In the genomic region with DNA sequence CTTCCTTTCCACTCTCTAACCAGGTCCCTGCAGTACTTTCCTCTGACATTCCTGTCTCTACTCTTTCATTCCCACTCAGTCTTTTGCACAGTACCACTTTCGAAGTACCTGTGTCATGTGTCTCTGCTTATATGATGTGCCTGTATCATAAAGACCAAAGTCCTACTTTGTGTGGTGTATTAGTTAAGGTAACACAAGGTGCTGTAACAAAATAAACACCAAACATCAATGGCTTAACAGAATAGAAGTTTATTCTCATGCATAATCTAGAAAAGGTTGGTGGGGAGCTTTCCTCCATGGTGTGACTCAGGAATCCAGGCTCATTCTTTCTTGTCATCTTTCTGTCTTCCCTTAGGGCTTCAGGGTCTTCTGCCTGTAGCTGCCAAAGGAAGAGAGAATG, we compare ENCODE assay signal across 32 cellular contexts. TPM values are rescaled to one million over a fixed set of nuclear protein-coding genes. Genes with fewer than 3 reads are reported as not detected.
DNase-seq lines count a peak whose midpoint lies in the region; ATAC-seq and TF ChIP-seq lines count a peak whose summit lies in the region.
"Had no signal": no experiment of that assay in that cellular context is flagged by ENCODE, and none has a peak within 500 bp of the region (broad histone marks: within the 10 kb centered on the region; RNA-seq: fewer than 3 reads in every experiment).

No MANE protein-coding gene starts in this region.

- H3K36me3 ChIP-seq in PC-3 (ENCODE audit: low read depth, low read length): peaks cover 53% of the 10 kb centered on the region
- H3K36me3 ChIP-seq in smooth muscle cell (ENCODE audit: low read depth): peaks cover 16% of the 10 kb centered on the region

- peaks cover 79% of the 10 kb centered on the region for H3K36me3 Mint-ChIP-seq in CD4-positive, alpha-beta T cell (ENCODE audit: low read depth)
- peaks cover 55% of the 10 kb centered on the region for H3K36me3 Mint-ChIP-seq in endothelial cell (ENCODE audit: low read depth, unreplicated experiment)

- H3K9me2 ChIP-seq in PC-3 (replicated peaks; ENCODE audit: low read length): no peaks in the 10 kb centered on the region

- no peaks in the 10 kb centered on the region for H3K27me3 ChIP-seq in CD4-positive, alpha-beta T cell (ENCODE audit: control insufficient read depth, insufficient read depth, low read length)
- no peaks in the 10 kb centered on the region for H3K27me3 ChIP-seq in PC-3 (ENCODE audit: low read length)
- peaks cover 7% of the 10 kb centered on the region for H3K27me3 ChIP-seq in smooth muscle cell (ENCODE audit: low read depth)
- H3K27me3 ChIP-seq: transverse colon had no signal

- WGBS in smooth muscle cell (ENCODE audit: low lambda C conversion rate): 97% methylated on average over 1 of the region's 1 CpG

- no TSS peak for BruUV-seq in PC-3 (replicated peaks; lab: Mats Ljungman, UMichigan)

- no peaks in the 10 kb centered on the region for H3K9me3 Mint-ChIP-seq in CD4-positive, alpha-beta T cell
- peaks cover 2% of the 10 kb centered on the region for H3K9me3 Mint-ChIP-seq in endothelial cell (ENCODE audit: unreplicated experiment)
- H3K9me3 Mint-ChIP-seq: activated CD4-positive, alpha-beta memory T cell treated with anti-CD3 and anti-CD28 coated beads, Interleukin-2, amount 10 ng/mL, durations not matched to agents 7 days and 5 days; activated naive CD8-positive, alpha-beta T cell treated with anti-CD3 and anti-CD28 coated beads, Interleukin-2, amount 10 ng/mL, durations not matched to agents 7 days and 5 days; central memory CD8-positive, alpha-beta T cell; T-helper 1 cell treated with Interleukin-12 subunit alpha and Interleukin-12 subunit beta and Interleukin-4 antibody, amounts not matched to agents 30 μg/mL and 1 μg/mL, for 36 hours had no signal

- peak overlapping the region; percentile 5; the same call in 1 of the 2 replicates for H3K4me3 ChIP-seq in PC-3 (ENCODE audit: low read length)
- H3K4me3 ChIP-seq in smooth muscle cell: no peak overlapping the region
- H3K4me3 ChIP-seq: SK-N-MC, stomach, transverse colon had no signal

- H3K9ac ChIP-seq in PC-3 (ENCODE audit: low read length) (no peak overlapping the region), smooth muscle cell (ENCODE audit: low read depth) (no peak overlapping the region)

- peaks cover 5% of the 10 kb centered on the region; the same call in 1 of the 2 replicates for H4K20me1 ChIP-seq in PC-3 (ENCODE audit: low read length)
- H4K20me1 ChIP-seq in smooth muscle cell (ENCODE audit: low read depth): peaks cover 65% of the 10 kb centered on the region

- H2AFZ ChIP-seq in PC-3 (ENCODE audit: low read length) (no peak overlapping the region), smooth muscle cell (ENCODE audit: low read depth) (no peak overlapping the region)

- no peak for DNase-seq in CD4-positive, alpha-beta T cell
- DNase-seq in PC-3: no peak
- DNase-seq in endothelial cell (ENCODE audit: low spot score): no peak
- DNase-seq in smooth muscle cell (lab: John Stamatoyannopoulos, UW; ENCODE audit: unreplicated experiment): no peak
- DNase-seq in DMS79 treated with DMSO at 0.1 percent for 48 hours (lab: John Stamatoyannopoulos, UW): no peak
- DNase-seq: activated CD4-positive, alpha-beta memory T cell treated with anti-CD3 and anti-CD28 coated beads, Interleukin-2, amount 10 ng/mL, durations not matched to agents 7 days and 5 days; activated CD4-positive, CD25-positive, alpha-beta regulatory T cell treated with anti-CD3 and anti-CD28 coated beads, Interleukin-2, amount 50 U/mL, for 72 hours; activated effector memory CD4-positive, alpha-beta T cell treated with Interleukin-2 at 50 U/mL for 16 hours; activated naive CD8-positive, alpha-beta T cell treated with anti-CD3 and anti-CD28 coated beads, Interleukin-2, amount 10 ng/mL, durations not matched to agents 7 days and 5 days; H9; mesendoderm; NCI-H1436; NCI-H345; NCI-H774; occipital lobe; stimulated activated CD8-positive, alpha-beta memory T cell treated with anti-CD3 and anti-CD28 coated beads, Interleukin-4, amount 100 ng/mL, for 48 hours; transverse colon had no signal

- H3K4me1 ChIP-seq in PC-3 (ENCODE audit: insufficient read depth, low read length) (peaks cover 47% of the 10 kb centered on the region), smooth muscle cell (ENCODE audit: low read depth) (peaks cover 11% of the 10 kb centered on the region)

- H3F3A ChIP-seq in PC-3 (ENCODE audit: low read length, unreplicated experiment) (no peaks in the 10 kb centered on the region), smooth muscle cell (ENCODE audit: low read depth) (no peaks in the 10 kb centered on the region)

- intact Hi-C loops in CD4-positive, alpha-beta T cell (cut with DNase I, micrococcal nuclease): loop anchor here in 1 of 2 experiments (5.0 kb wide), 1 partner anchor 838 kb away; a partner anchor contains a TSS
- intact Hi-C loops in PC-3 (cut with micrococcal nuclease): no loop called here

- H3K27ac ChIP-seq in CD4-positive, alpha-beta T cell (ENCODE audit: low read depth, low read length): no peak overlapping the region
- H3K27ac ChIP-seq in PC-3 (ENCODE audit: low read length) (peak overlapping the region; percentile 35), smooth muscle cell (ENCODE audit: low read depth) (peak overlapping the region; percentile 61)
- H3K27ac ChIP-seq: RWPE1, SK-N-MC, stomach, transverse colon had no signal

- H3K27ac Mint-ChIP-seq in CD4-positive, alpha-beta T cell: no peak overlapping the region
- H3K27ac Mint-ChIP-seq in endothelial cell (ENCODE audit: unreplicated experiment): no peak overlapping the region
- H3K27ac Mint-ChIP-seq: activated CD4-positive, alpha-beta memory T cell treated with anti-CD3 and anti-CD28 coated beads, Interleukin-2, amount 10 ng/mL, durations not matched to agents 7 days and 5 days; activated naive CD8-positive, alpha-beta T cell treated with anti-CD3 and anti-CD28 coated beads, Interleukin-2, amount 10 ng/mL, durations not matched to agents 7 days and 5 days; H9; T-helper 1 cell treated with Interleukin-12 subunit alpha and Interleukin-12 subunit beta and Interleukin-4 antibody, amounts not matched to agents 30 μg/mL and 1 μg/mL, for 36 hours had no signal

- POLR2A ChIA-PET in CD4-positive, alpha-beta T cell (lab: Charles Lee): no interaction called here
- POLR2A ChIA-PET in PC-3 (lab: Charles Lee; ENCODE audit: unreplicated experiment): no interaction called here

- TF ChIP-seq CTCF in CD4-positive, alpha-beta T cell (IDR thresholded peaks at IDR 0.05): no peak
- no peak for TF ChIP-seq CTCF in PC-3 (conservative IDR thresholded peaks at IDR 0.05; ENCODE audit: low read depth, low read length)
- TF ChIP-seq CTCF in endothelial cell (IDR thresholded peaks at IDR 0.05; ENCODE audit: unreplicated experiment): no peak
- no peak for TF ChIP-seq CTCF in smooth muscle cell (IDR thresholded peaks at IDR 0.05; ENCODE audit: borderline replicate concordance, insufficient read depth, poor library complexity, severe bottlenecking)

- CTCF ChIA-PET in CD4-positive, alpha-beta T cell (lab: Charles Lee): no interaction called here
- CTCF ChIA-PET in PC-3 (lab: Charles Lee): no interaction called here

- H3K4me2 ChIP-seq in PC-3 (ENCODE audit: low read length): peak overlapping the region; percentile 72
- H3K4me2 ChIP-seq in smooth muscle cell: no peak overlapping the region

- peaks cover 74% of the 10 kb centered on the region for H3K79me2 ChIP-seq in PC-3 (ENCODE audit: low read length)
- peaks cover 42% of the 10 kb centered on the region for H3K79me2 ChIP-seq in smooth muscle cell (ENCODE audit: low read depth)

- H3K27me3 Mint-ChIP-seq in CD4-positive, alpha-beta T cell: no peaks in the 10 kb centered on the region
- peaks cover 5% of the 10 kb centered on the region for H3K27me3 Mint-ChIP-seq in endothelial cell (ENCODE audit: unreplicated experiment)
- H3K27me3 Mint-ChIP-seq: activated CD4-positive, alpha-beta memory T cell treated with anti-CD3 and anti-CD28 coated beads, Interleukin-2, amount 10 ng/mL, durations not matched to agents 7 days and 5 days; central memory CD8-positive, alpha-beta T cell had no signal

- no peaks in the 10 kb centered on the region for H3K9me3 ChIP-seq in CD4-positive, alpha-beta T cell (ENCODE audit: control insufficient read depth, low read length)
- H3K9me3 ChIP-seq in PC-3 (ENCODE audit: low read length) (no peaks in the 10 kb centered on the region), smooth muscle cell (replicated peaks; ENCODE audit: low read depth) (no peaks in the 10 kb centered on the region)
- H3K9me3 ChIP-seq: stomach, transverse colon had no signal

- no peak for ATAC-seq in CD4-positive, alpha-beta T cell (ENCODE audit: poor library complexity)
- ATAC-seq in PC-3: no peak
- ATAC-seq in HG03457 (IDR thresholded peaks at IDR 0.05; ENCODE audit: unreplicated experiment): no peak
- ATAC-seq in GM19452 (IDR thresholded peaks at IDR 0.05; ENCODE audit: unreplicated experiment): no peak
- ATAC-seq: left lobe of liver had no signal

- peak overlapping the region; percentile 7 for H3K4me3 Mint-ChIP-seq in CD4-positive, alpha-beta T cell
- peak overlapping the region; percentile 27 for H3K4me3 Mint-ChIP-seq in endothelial cell (ENCODE audit: unreplicated experiment)
- H3K4me3 Mint-ChIP-seq: activated CD4-positive, alpha-beta memory T cell treated with anti-CD3 and anti-CD28 coated beads, Interleukin-2, amount 10 ng/mL, durations not matched to agents 7 days and 5 days; activated naive CD8-positive, alpha-beta T cell treated with anti-CD3 and anti-CD28 coated beads, Interleukin-2, amount 10 ng/mL, durations not matched to agents 7 days and 5 days; CD14-positive monocyte; central memory CD8-positive, alpha-beta T cell; H9; T-helper 1 cell treated with Interleukin-12 subunit alpha and Interleukin-12 subunit beta and Interleukin-4 antibody, amounts not matched to agents 30 μg/mL and 1 μg/mL, for 36 hours had no signal

- peaks cover 71% of the 10 kb centered on the region for H3K4me1 Mint-ChIP-seq in CD4-positive, alpha-beta T cell (ENCODE audit: low read depth)
- peaks cover 16% of the 10 kb centered on the region for H3K4me1 Mint-ChIP-seq in endothelial cell (ENCODE audit: unreplicated experiment)

RNA-seq across cellular contexts. Expression of a gene that starts 3.3 kb away (rescaled TPM):
- 10 to 100 TPM; 12.2 to 12.7 TPM for total RNA-seq in CD4-positive, alpha-beta T cell
- total RNA-seq in PC-3 (2014; rRNA removed) (164 and 178 TPM in 2 replicates), endothelial cell (ENCODE audit: unreplicated experiment) (45.3 TPM), smooth muscle cell (222 and 229 TPM in 2 replicates)
- 228 and 251 TPM in 2 replicates for polyA plus RNA-seq in smooth muscle cell

RNA-seq across cellular contexts. Expression of a gene that starts 31.7 kb away (rescaled TPM):
- not detected for total RNA-seq in CD4-positive, alpha-beta T cell
- not detected in 2 replicates for total RNA-seq in PC-3 (2014; rRNA removed)
- not detected for total RNA-seq in endothelial cell (ENCODE audit: unreplicated experiment)
- 0.04 TPM in 1 of 2 replicates, not detected in the other for total RNA-seq in smooth muscle cell
- polyA plus RNA-seq in smooth muscle cell: not detected in 2 replicates
- total RNA-seq: activated CD4-positive, alpha-beta memory T cell treated with anti-CD3 and anti-CD28 coated beads, Interleukin-2, amount 10 ng/mL, durations not matched to agents 7 days and 5 days; activated naive CD8-positive, alpha-beta T cell treated with anti-CD3 and anti-CD28 coated beads, Interleukin-2, amount 10 ng/mL, durations not matched to agents 7 days and 5 days; dermis microvascular lymphatic vessel endothelial cell; G401; glomerular endothelial cell; H9; HT-29; left lobe of liver; occipital lobe; pulmonary artery endothelial cell; stomach; transverse colon had no signal
- polyA plus RNA-seq: AG04450, CD14-positive monocyte, stomach had no signal
